In genomic region chrX:43552166-43552565, GRCh38 we compare ENCODE assay signal across 18 cellular contexts.
DNase-seq lines count a peak whose midpoint lies in the region; ATAC-seq, FAIRE-seq and TF ChIP-seq lines count a peak whose summit lies in the region.
"Had no signal": no experiment of that assay in that cellular context is flagged by ENCODE, and none has a peak within 500 bp of the region (broad histone marks: within the 10 kb centered on the region; RNA-seq: fewer than 3 reads in every experiment).

No MANE protein-coding gene starts in this region.

- no peak overlapping the region for H3K9ac ChIP-seq in HUES64 (ENCODE audit: low read depth, low read length)

- no peaks in the 10 kb centered on the region for H3K27me3 Mint-ChIP-seq in activated CD8-positive, alpha-beta T cell treated with anti-CD3 and anti-CD28 coated beads, Interleukin-2, amount 10 ng/mL, durations not matched to agents 7 days and 5 days (ENCODE audit: low read depth)
- H3K27me3 Mint-ChIP-seq: activated naive CD4-positive, alpha-beta T cell treated with anti-CD3 and anti-CD28 coated beads, Interleukin-2, amount 50 U/mL, for 24 hours; naive B cell had no signal

- no peak for TF ChIP-seq CTCF in bronchial epithelial cell (IDR thresholded peaks at IDR 0.05; ENCODE audit: insufficient read depth, low read length, severe bottlenecking)
- no peak for TF ChIP-seq CTCF in left lung (IDR thresholded peaks at IDR 0.05)

- FAIRE-seq in bronchial epithelial cell (lab: Jason Lieb, UNC) = no peak
- FAIRE-seq: endometrium had no signal

- H3K27me3 ChIP-seq in HUES64 (ENCODE audit: insufficient read depth, low read length) = no peaks in the 10 kb centered on the region
- no peaks in the 10 kb centered on the region for H3K27me3 ChIP-seq in bronchial epithelial cell (ENCODE audit: control insufficient read depth, insufficient read depth, low read length)
- no peaks in the 10 kb centered on the region for H3K27me3 ChIP-seq in left lung

- CTCF ChIA-PET in activated CD8-positive, alpha-beta T cell treated with anti-CD3 and anti-CD28 coated beads, Interleukin-2, amount 10 ng/mL, durations not matched to agents 7 days and 5 days (lab: Charles Lee) = no interaction called here

- H3K4me3 ChIP-seq in HUES64 (ENCODE audit: low read length) = no peak overlapping the region
- H3K4me3 ChIP-seq in bronchial epithelial cell (ENCODE audit: low read depth, low read length) = no peak overlapping the region
- no peak overlapping the region for H3K4me3 ChIP-seq in left lung
- H3K4me3 ChIP-seq: psoas muscle had no signal

- H3K9me3 Mint-ChIP-seq in activated CD8-positive, alpha-beta T cell treated with anti-CD3 and anti-CD28 coated beads, Interleukin-2, amount 10 ng/mL, durations not matched to agents 7 days and 5 days (ENCODE audit: insufficient read depth) = peaks cover 4% of the 10 kb centered on the region
- H3K9me3 Mint-ChIP-seq: activated naive CD4-positive, alpha-beta T cell treated with anti-CD3 and anti-CD28 coated beads, Interleukin-2, amount 50 U/mL, for 24 hours had no signal

- intact Hi-C loops in left lung (cut with DNase I) = no loop called here

- no peak overlapping the region for H3K4me3 Mint-ChIP-seq in activated CD8-positive, alpha-beta T cell treated with anti-CD3 and anti-CD28 coated beads, Interleukin-2, amount 10 ng/mL, durations not matched to agents 7 days and 5 days
- H3K4me3 Mint-ChIP-seq: activated naive CD4-positive, alpha-beta T cell treated with anti-CD3 and anti-CD28 coated beads, Interleukin-2, amount 50 U/mL, for 24 hours; CD8-positive, alpha-beta memory T cell had no signal

- H3K9me3 ChIP-seq in HUES64 (ENCODE audit: insufficient read depth, low read depth, low read length) = no peaks in the 10 kb centered on the region
- no peaks in the 10 kb centered on the region for H3K9me3 ChIP-seq in left lung
- H3K9me3 ChIP-seq: psoas muscle had no signal

- WGBS in HUES64 = 50% methylated on average over 2 of the region's 2 CpGs

- H3K27ac ChIP-seq in HUES64 (ENCODE audit: low read depth, low read length) = peak overlapping the region; percentile 28; the same call in 1 of the 2 replicates
- H3K27ac ChIP-seq in left lung = no peak overlapping the region
- H3K27ac ChIP-seq in caudate nucleus (ENCODE audit: low read depth, low read length) = no peak overlapping the region
- H3K27ac ChIP-seq: psoas muscle had no signal

- H3K36me3 ChIP-seq in HUES64 (ENCODE audit: insufficient read depth, low read length) (no peaks in the 10 kb centered on the region), bronchial epithelial cell (ENCODE audit: control insufficient read depth, insufficient read depth, low read length) (no peaks in the 10 kb centered on the region), left lung (no peaks in the 10 kb centered on the region)

- H3K4me1 ChIP-seq in HUES64 (ENCODE audit: insufficient read depth, low read length) (peaks cover 17% of the 10 kb centered on the region), left lung (no peaks in the 10 kb centered on the region)
- H3K4me1 ChIP-seq: psoas muscle had no signal

- peak; percentile 18 for DNase-seq in A172 (ENCODE audit: low spot score)
- peak; percentile 84 for DNase-seq in bronchial epithelial cell (ENCODE audit: low read depth)
- no peak for DNase-seq in left lung
- no peak for DNase-seq in activated CD8-positive, alpha-beta T cell treated with anti-CD3 and anti-CD28 coated beads, Interleukin-2, amount 10 ng/mL, durations not matched to agents 7 days and 5 days
- DNase-seq in caudate nucleus (lab: John Stamatoyannopoulos, UW) = no peak
- no peak for DNase-seq in inferior parietal cortex (ENCODE audit: extremely low spot score)
- no peak for DNase-seq in HK-2 (ENCODE audit: unreplicated experiment)
- DNase-seq: ACHN; activated CD4-positive, alpha-beta T cell treated with anti-CD3 and anti-CD28 coated beads for 1 hour; activated T-cell treated with anti-CD3 and anti-CD28 coated beads for 4 hours; CD8-positive, alpha-beta memory T cell; central memory CD4-positive, alpha-beta T cell; naive B cell; NCI-H748 treated with DMSO at 0.1 percent for 48 hours; psoas muscle had no signal

- POLR2A ChIA-PET in activated CD8-positive, alpha-beta T cell treated with anti-CD3 and anti-CD28 coated beads, Interleukin-2, amount 10 ng/mL, durations not matched to agents 7 days and 5 days (lab: Charles Lee) = no interaction called here

- ATAC-seq in left lung = peak; percentile 79
- no peak for ATAC-seq in activated CD8-positive, alpha-beta T cell treated with anti-CD3 and anti-CD28 coated beads, Interleukin-2, amount 10 ng/mL, durations not matched to agents 7 days and 5 days
- ATAC-seq: psoas muscle had no signal

- no peak overlapping the region for H3K27ac Mint-ChIP-seq in activated CD8-positive, alpha-beta T cell treated with anti-CD3 and anti-CD28 coated beads, Interleukin-2, amount 10 ng/mL, durations not matched to agents 7 days and 5 days
- H3K27ac Mint-ChIP-seq: activated naive CD4-positive, alpha-beta T cell treated with anti-CD3 and anti-CD28 coated beads, Interleukin-2, amount 50 U/mL, for 24 hours; CD8-positive, alpha-beta memory T cell; naive B cell had no signal

- no peaks in the 10 kb centered on the region for H3K36me3 Mint-ChIP-seq in activated CD8-positive, alpha-beta T cell treated with anti-CD3 and anti-CD28 coated beads, Interleukin-2, amount 10 ng/mL, durations not matched to agents 7 days and 5 days (ENCODE audit: low read depth)
- H3K36me3 Mint-ChIP-seq: activated naive CD4-positive, alpha-beta T cell treated with anti-CD3 and anti-CD28 coated beads, Interleukin-2, amount 50 U/mL, for 24 hours; CD8-positive, alpha-beta memory T cell; naive B cell had no signal

- H3K4me1 Mint-ChIP-seq in activated CD8-positive, alpha-beta T cell treated with anti-CD3 and anti-CD28 coated beads, Interleukin-2, amount 10 ng/mL, durations not matched to agents 7 days and 5 days (ENCODE audit: low read depth) = peaks cover 5% of the 10 kb centered on the region
- H3K4me1 Mint-ChIP-seq: activated naive CD4-positive, alpha-beta T cell treated with anti-CD3 and anti-CD28 coated beads, Interleukin-2, amount 50 U/mL, for 24 hours had no signal

Comparison
In these comparisons a context has a peak if more than half of its experiments do, and no peak if none do; other contexts are left out.
1. DNase-seq: peak in A172 (single experiment) and bronchial epithelial cell (single experiment); none in left lung (0 of 2), activated CD8-positive, alpha-beta T cell treated with anti-CD3 and anti-CD28 coated beads, Interleukin-2, amount 10 ng/mL, durations not matched to agents 7 days and 5 days (single experiment), caudate nucleus (0 of 61), inferior parietal cortex (single experiment) and HK-2 (single experiment).